8 cellular contexts compared by ENCODE assay signal in the genomic region with DNA sequence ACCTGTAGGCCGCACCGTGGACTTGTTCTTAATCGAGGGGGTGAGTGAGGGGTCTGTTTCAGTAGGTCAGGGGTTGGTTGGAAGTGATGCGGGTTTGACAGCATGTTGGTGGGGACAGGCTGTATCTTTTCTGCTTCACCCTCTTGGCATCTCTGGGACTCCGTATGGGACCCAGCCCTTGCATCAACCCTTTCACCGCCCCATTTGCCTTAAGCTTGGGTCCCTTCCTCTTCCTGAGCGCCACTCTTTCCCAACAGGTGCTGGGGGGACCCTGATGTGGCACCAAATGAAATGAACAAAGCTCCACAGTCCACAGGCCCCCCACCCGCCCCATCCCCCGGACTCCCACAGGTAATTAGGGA.
DNase-seq lines count a peak whose midpoint lies in the region; ATAC-seq lines count a peak whose summit lies in the region.

No MANE protein-coding gene starts in this region.

- peak overlapping the region; percentile 87 for H3K4me3 Mint-ChIP-seq in activated naive CD4-positive, alpha-beta T cell treated with anti-CD3 and anti-CD28 coated beads, Interleukin-2, amount 50 U/mL, for 24 hours

- H3K27ac Mint-ChIP-seq in activated naive CD4-positive, alpha-beta T cell treated with anti-CD3 and anti-CD28 coated beads, Interleukin-2, amount 50 U/mL, for 24 hours = peak overlapping the region; percentile 90

- H3K36me3 ChIP-seq in effector memory CD4-positive, alpha-beta T cell (ENCODE audit: control insufficient read depth, insufficient read depth, low read length) = peaks cover 19% of the 10 kb centered on the region
- H3K36me3 ChIP-seq in neuron (ENCODE audit: insufficient read depth, low read length) = peaks cover 36% of the 10 kb centered on the region

- H3K36me3 Mint-ChIP-seq in activated naive CD4-positive, alpha-beta T cell treated with anti-CD3 and anti-CD28 coated beads, Interleukin-2, amount 50 U/mL, for 24 hours = peaks cover 15% of the 10 kb centered on the region

- H2AFZ ChIP-seq in neuron (ENCODE audit: low read depth, low read length) = no peak overlapping the region

- no peaks in the 10 kb centered on the region for H3K9me3 ChIP-seq in effector memory CD4-positive, alpha-beta T cell (ENCODE audit: control insufficient read depth, low read length)
- H3K9me3 ChIP-seq in neuron (ENCODE audit: low read length) = no peaks in the 10 kb centered on the region

- peaks cover 30% of the 10 kb centered on the region for H3K4me1 Mint-ChIP-seq in activated naive CD4-positive, alpha-beta T cell treated with anti-CD3 and anti-CD28 coated beads, Interleukin-2, amount 50 U/mL, for 24 hours

- peak overlapping the region; percentile 62 for H3K4me3 ChIP-seq in effector memory CD4-positive, alpha-beta T cell (ENCODE audit: insufficient read depth, low read depth, low read length, poor library complexity, severe bottlenecking)
- peak overlapping the region; percentile 67 for H3K4me3 ChIP-seq in neuron (ENCODE audit: low read length)

- H3K27ac ChIP-seq in effector memory CD4-positive, alpha-beta T cell (ENCODE audit: insufficient read depth, low read length, poor library complexity, severe bottlenecking) = peak overlapping the region; percentile 92

- DNase-seq in activated naive CD4-positive, alpha-beta T cell treated with anti-CD3 and anti-CD28 coated beads, Interleukin-2, amount 50 U/mL, for 16 hours = no peak
- peak; percentile 39 for DNase-seq in NOMO-1 treated with DMSO at 0.1 percent for 48 hours (lab: John Stamatoyannopoulos, UW; ENCODE audit: unreplicated experiment)
- no peak for DNase-seq in effector memory CD4-positive, alpha-beta T cell
- no peak for DNase-seq in GM03348 (ENCODE audit: low spot score)
- DNase-seq in stimulated activated CD4-positive, alpha-beta T cell treated with anti-CD3 and anti-CD28 coated beads, Interleukin-2, amount 100 ng/mL, for 48 hours = no peak

- H3K27me3 Mint-ChIP-seq in activated naive CD4-positive, alpha-beta T cell treated with anti-CD3 and anti-CD28 coated beads, Interleukin-2, amount 50 U/mL, for 24 hours = no peaks in the 10 kb centered on the region

- no peaks in the 10 kb centered on the region for H3K9me3 Mint-ChIP-seq in activated naive CD4-positive, alpha-beta T cell treated with anti-CD3 and anti-CD28 coated beads, Interleukin-2, amount 50 U/mL, for 24 hours

- ATAC-seq in GM18519 (IDR thresholded peaks at IDR 0.05; ENCODE audit: low FRiP score, unreplicated experiment) = no peak

- H3K4me1 ChIP-seq in effector memory CD4-positive, alpha-beta T cell (ENCODE audit: control insufficient read depth, insufficient read depth, low read length, poor library complexity, severe bottlenecking) = peaks cover 20% of the 10 kb centered on the region
- H3K4me1 ChIP-seq in neuron (ENCODE audit: insufficient read depth, low read length) = peaks cover 20% of the 10 kb centered on the region

- H3K27me3 ChIP-seq in effector memory CD4-positive, alpha-beta T cell (replicated peaks; ENCODE audit: control insufficient read depth, insufficient read depth, low read length, poor library complexity, severe bottlenecking) = no peaks in the 10 kb centered on the region
- no peaks in the 10 kb centered on the region for H3K27me3 ChIP-seq in neuron (ENCODE audit: insufficient read depth, low read length)
